In the genomic region with DNA sequence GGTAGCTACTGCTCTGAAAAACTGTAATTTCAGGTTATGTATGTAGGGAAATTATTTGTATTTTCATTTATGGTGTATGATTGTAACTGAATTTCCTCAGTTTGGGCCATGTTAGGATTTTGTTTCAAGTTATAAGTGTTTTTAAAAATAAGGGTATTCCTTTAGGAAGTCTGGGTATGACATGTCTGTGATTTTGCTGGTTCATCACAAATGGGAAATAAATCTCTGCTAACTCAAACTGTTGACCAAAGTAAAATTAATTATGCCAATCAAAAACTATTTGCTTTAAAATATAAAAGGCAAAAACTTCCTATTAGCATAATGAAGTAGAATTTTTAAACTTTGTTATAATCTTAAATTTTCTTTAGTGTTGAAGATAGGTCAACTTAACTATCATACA, we compare ENCODE assay signal across 2 cellular contexts.
TF ChIP-seq lines count a peak whose summit lies in the region.

No MANE protein-coding gene starts in this region.

TF ChIP-seq in SK-N-SH, 30 proteins besides CTCF, POLR2A, EP300 and RAD21:
- TF ChIP-seq MXI1 (IDR thresholded peaks at IDR 0.05; ENCODE audit: low read depth, low read length) (no peak), TAF1 (IDR thresholded peaks at IDR 0.05; ENCODE audit: borderline replicate concordance, low read depth, low read length) (no peak), TCF12 (IDR thresholded peaks at IDR 0.05) (no peak), SIN3A (IDR thresholded peaks at IDR 0.05; ENCODE audit: borderline replicate concordance, low read depth, low read length) (no peak)

TF ChIP-seq in SK-N-SH treated with all-trans-retinoic acid at 6 μM for 48 hours, 23 proteins besides CTCF, POLR2A, EP300 and RAD21:
- TF ChIP-seq RARB (CRISPR knock-in tag; IDR thresholded peaks at IDR 0.05) (no peak), ZNF565 (CRISPR knock-in tag; conservative IDR thresholded peaks at IDR 0.05; ENCODE audit: low read depth) (no peak), GLIS3 (CRISPR knock-in tag; IDR thresholded peaks at IDR 0.05) (no peak)
- TF ChIP-seq, protein P1, sequence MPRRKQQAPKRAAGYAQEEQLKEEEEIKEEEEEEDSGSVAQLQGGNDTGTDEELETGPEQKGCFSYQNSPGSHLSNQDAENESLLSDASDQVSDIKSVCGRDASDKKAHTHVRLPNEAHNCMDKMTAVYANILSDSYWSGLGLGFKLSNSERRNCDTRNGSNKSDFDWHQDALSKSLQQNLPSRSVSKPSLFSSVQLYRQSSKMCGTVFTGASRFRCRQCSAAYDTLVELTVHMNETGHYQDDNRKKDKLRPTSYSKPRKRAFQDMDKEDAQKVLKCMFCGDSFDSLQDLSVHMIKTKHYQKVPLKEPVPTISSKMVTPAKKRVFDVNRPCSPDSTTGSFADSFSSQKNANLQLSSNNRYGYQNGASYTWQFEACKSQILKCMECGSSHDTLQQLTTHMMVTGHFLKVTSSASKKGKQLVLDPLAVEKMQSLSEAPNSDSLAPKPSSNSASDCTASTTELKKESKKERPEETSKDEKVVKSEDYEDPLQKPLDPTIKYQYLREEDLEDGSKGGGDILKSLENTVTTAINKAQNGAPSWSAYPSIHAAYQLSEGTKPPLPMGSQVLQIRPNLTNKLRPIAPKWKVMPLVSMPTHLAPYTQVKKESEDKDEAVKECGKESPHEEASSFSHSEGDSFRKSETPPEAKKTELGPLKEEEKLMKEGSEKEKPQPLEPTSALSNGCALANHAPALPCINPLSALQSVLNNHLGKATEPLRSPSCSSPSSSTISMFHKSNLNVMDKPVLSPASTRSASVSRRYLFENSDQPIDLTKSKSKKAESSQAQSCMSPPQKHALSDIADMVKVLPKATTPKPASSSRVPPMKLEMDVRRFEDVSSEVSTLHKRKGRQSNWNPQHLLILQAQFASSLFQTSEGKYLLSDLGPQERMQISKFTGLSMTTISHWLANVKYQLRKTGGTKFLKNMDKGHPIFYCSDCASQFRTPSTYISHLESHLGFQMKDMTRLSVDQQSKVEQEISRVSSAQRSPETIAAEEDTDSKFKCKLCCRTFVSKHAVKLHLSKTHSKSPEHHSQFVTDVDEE (CRISPR knock-in tag; IDR thresholded peaks at IDR 0.05) = no peak
